In genomic region chr19:4062576-4063368, GRCh38 we compare ENCODE assay signal across 1 cellular context.
TF ChIP-seq lines count a peak whose summit lies in the region.

No MANE protein-coding gene starts in this region.

TF ChIP-seq in K562, 482 proteins besides CTCF, POLR2A, EP300 and RAD21 (continued from another document):
- TF ChIP-seq UBTF (IDR thresholded peaks at IDR 0.05; ENCODE audit: borderline replicate concordance in 1 of 2, low read depth in 2 of 2, low read length in 2 of 2), result no peak
- peak; percentile 19; the same call in 1 of the 2 replicates for TF ChIP-seq SUPT5H (IDR thresholded peaks at IDR 0.05)
- TF ChIP-seq MBD2 (IDR thresholded peaks at IDR 0.05; ENCODE audit: borderline replicate concordance, low read depth), result no peak
- TF ChIP-seq NFXL1 (CRISPR knock-in tag; IDR thresholded peaks at IDR 0.05), result no peak
- peak; percentile 65 to 78 for TF ChIP-seq KDM1A (IDR thresholded peaks at IDR 0.05)
- TF ChIP-seq MAX (CRISPR knock-in tag; IDR thresholded peaks at IDR 0.05), result 0 out of 2 replicates have a peak, but pooled peaks have one; percentile 5
- no peak for TF ChIP-seq NR3C1 (CRISPR knock-in tag; IDR thresholded peaks at IDR 0.05)
- peak; percentile 58 for TF ChIP-seq RBFOX2 (IDR thresholded peaks at IDR 0.05; ENCODE audit: low read depth, low read length)
- no peak for TF ChIP-seq FOSL1 (tag; conservative IDR thresholded peaks at IDR 0.05)
- TF ChIP-seq ARID1B (IDR thresholded peaks at IDR 0.05), result no peak
- no peak for TF ChIP-seq EHMT2 (IDR thresholded peaks at IDR 0.05)
- TF ChIP-seq CLOCK (CRISPR knock-in tag; IDR thresholded peaks at IDR 0.05; ENCODE audit: borderline replicate concordance), result no peak
- TF ChIP-seq ZZZ3 (IDR thresholded peaks at IDR 0.05), result no peak
- TF ChIP-seq BRD9 (IDR thresholded peaks at IDR 0.05; ENCODE audit: low read depth, partially characterized antibody), result no peak
- peak in 1 of 2 experiments; percentile 65; a peak in 2 of 4 replicates for TF ChIP-seq RCOR1 (IDR thresholded peaks at IDR 0.05; ENCODE audit: borderline replicate concordance in 1 of 2, low read depth in 2 of 2, low read length in 2 of 2)
- peak; percentile 73 for TF ChIP-seq POLR2G (IDR thresholded peaks at IDR 0.05; ENCODE audit: low read depth, low read length)
- TF ChIP-seq ZNF354B (CRISPR knock-in tag; IDR thresholded peaks at IDR 0.05), result no peak
- peak; percentile 42; the same call in 1 of the 2 replicates for TF ChIP-seq HDAC2 (IDR thresholded peaks at IDR 0.05)
- TF ChIP-seq ZNF668 (CRISPR knock-in tag; IDR thresholded peaks at IDR 0.05), result no peak
- TF ChIP-seq GTF3C2 (IDR thresholded peaks at IDR 0.05; ENCODE audit: borderline replicate concordance, extremely low read depth, insufficient read length), result no peak
- no peak for TF ChIP-seq ZNF699 (CRISPR knock-in tag; IDR thresholded peaks at IDR 0.05; ENCODE audit: insufficient replicate concordance)
- no peak for TF ChIP-seq ZNF174 (CRISPR knock-in tag; IDR thresholded peaks at IDR 0.05)
- no peak for TF ChIP-seq MLX (CRISPR knock-in tag; conservative IDR thresholded peaks at IDR 0.05)
- TF ChIP-seq RBM25 (IDR thresholded peaks at IDR 0.05; ENCODE audit: low read depth, low read length, severe bottlenecking), result peak; percentile 89
- peak; percentile 84 for TF ChIP-seq ADNP (tag; IDR thresholded peaks at IDR 0.05)
- peak; percentile 88 for TF ChIP-seq BCOR (IDR thresholded peaks at IDR 0.05)
- no peak for TF ChIP-seq SREBF1 (IDR thresholded peaks at IDR 0.05; ENCODE audit: borderline replicate concordance, low read depth, low read length)
- TF ChIP-seq HDAC6 (IDR thresholded peaks at IDR 0.05; ENCODE audit: low read depth, low read length), result no peak
- no peak for TF ChIP-seq STAG1 (CRISPR knock-in tag; IDR thresholded peaks at IDR 0.05; ENCODE audit: borderline replicate concordance)
- peak; percentile 53 for TF ChIP-seq RBM22 (IDR thresholded peaks at IDR 0.05; ENCODE audit: low read depth, low read length, poor library complexity, severe bottlenecking)
- no peak for TF ChIP-seq MXI1 (IDR thresholded peaks at IDR 0.05; ENCODE audit: low read depth, low read length)
- TF ChIP-seq CBFB (CRISPR knock-in tag; IDR thresholded peaks at IDR 0.05), result 0 out of 2 replicates have a peak, but pooled peaks have one; percentile 27
- no peak for TF ChIP-seq FOXK1 (CRISPR knock-in tag; IDR thresholded peaks at IDR 0.05; ENCODE audit: borderline replicate concordance)
- TF ChIP-seq HDGF (IDR thresholded peaks at IDR 0.05), result no peak
- no peak for TF ChIP-seq NBN (IDR thresholded peaks at IDR 0.05; ENCODE audit: low read depth)
